In the genomic region with DNA sequence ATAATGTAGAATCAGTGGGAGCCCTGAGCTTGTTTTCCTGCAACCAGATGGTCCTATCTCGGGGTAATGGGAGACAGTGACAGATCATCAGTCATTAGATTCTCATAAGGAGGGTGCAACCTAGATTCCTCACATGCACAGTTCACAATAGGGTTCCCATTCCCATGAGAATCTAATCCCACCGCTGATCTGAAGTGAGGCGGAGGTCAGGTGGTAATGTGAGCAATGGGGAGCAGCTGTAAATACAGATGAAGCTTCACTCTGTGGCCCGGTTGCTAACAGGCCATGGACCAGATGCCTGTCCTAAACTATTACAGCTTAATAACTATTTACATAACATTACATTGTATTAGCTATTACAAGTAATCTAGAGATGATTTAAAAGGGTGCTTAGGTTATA, we compare ENCODE assay signal across 22 cellular contexts. TPM values are rescaled to one million over a fixed set of nuclear protein-coding genes. Genes with fewer than 3 reads are reported as not detected.
"Had no signal": no experiment of that assay in that cellular context is flagged by ENCODE, and none has a peak within 500 bp of the region (broad histone marks: within the 10 kb centered on the region; RNA-seq: fewer than 3 reads in every experiment).

No MANE protein-coding gene starts in this region.

- H3K27ac ChIP-seq: RWPE1 had no signal

- ATAC-seq: HepG2, Panc1, PC-3, SK-N-SH treated with all-trans-retinoic acid at 6 μM for 48 hours had no signal

- DNase-seq: IMR-90, Karpas-422, KG1, MM.1S, NCI-H1092 treated with DMSO at 0.1 percent for 48 hours, NCI-H1436 treated with DMSO at 0.1 percent for 48 hours, NCI-H1694, NCI-H187 treated with DMSO at 0.1 percent for 48 hours, NCI-H2029 treated with DMSO at 0.1 percent for 48 hours, NCI-H226, NCI-H446, NCI-H510A, NCI-H524 treated with DMSO at 0.1 percent for 48 hours, PC-3, SHP77, T-helper 1 cell had no signal

RNA-seq across cellular contexts. Expression of gene C11orf52, which starts 35.4 kb away (rescaled TPM):
- total RNA-seq: HT1080, M059J had no signal

RNA-seq across cellular contexts. Expression of gene HSPB2, which starts 41.6 kb away (rescaled TPM):
- total RNA-seq: HepG2, HT1080, M059J, PC-3 had no signal

RNA-seq across cellular contexts. Expression of gene CRYAB, which starts 42.6 kb away (rescaled TPM):
- total RNA-seq: HT1080, PC-3 had no signal
